ENCODE assay signal across 6 cellular contexts in the genomic region with DNA sequence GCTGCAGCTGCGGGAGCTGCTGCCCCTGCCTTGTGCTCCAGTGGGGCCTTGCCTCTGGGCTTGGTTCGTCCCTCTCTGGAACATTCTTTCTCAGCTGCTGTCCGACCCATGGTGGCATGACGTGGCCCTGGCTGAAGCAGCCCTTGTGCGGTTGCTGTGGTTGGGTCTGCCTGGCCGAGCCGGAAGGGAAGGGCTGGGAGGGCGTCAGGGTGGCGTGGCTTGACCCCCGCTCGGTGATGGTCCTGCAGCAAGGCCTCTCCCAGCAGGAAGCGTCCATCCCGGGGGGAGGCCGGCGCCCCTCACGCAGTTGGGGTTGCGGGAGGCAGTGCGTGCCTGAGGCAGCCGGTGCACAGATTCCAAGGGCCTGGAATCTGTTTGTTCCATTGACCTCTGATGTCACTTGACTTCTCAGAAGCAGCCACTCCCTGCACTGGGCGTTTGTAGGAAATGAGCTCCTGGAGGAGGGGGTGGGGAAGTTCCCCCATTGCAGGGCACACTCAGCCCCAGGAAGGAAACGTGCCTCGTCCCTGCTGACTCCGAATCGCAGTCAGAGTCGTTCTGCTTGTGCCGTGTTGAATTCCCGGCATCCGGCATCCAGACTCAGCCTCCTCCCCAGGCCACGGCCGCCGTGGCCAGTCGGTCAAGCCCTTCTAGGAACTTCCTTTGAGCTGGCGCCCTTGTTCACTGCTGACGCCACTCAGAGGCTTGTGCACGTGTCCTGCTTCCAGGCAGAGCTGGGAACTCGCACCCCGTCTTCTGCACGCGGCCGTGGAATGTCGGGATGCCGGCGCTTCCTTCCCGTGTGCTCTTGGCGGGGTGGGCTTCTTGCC. TPM values are rescaled to one million over a fixed set of nuclear protein-coding genes. Genes with fewer than 3 reads are reported as not detected.
A peak's percentile ranks its signal among the peaks of the same experiment; 100 is the strongest.
DNase-seq lines count a peak whose midpoint lies in the region; ATAC-seq lines count a peak whose summit lies in the region.

No MANE protein-coding gene starts in this region.

- ATAC-seq in left cardiac atrium: peak; percentile 55

- intact Hi-C loops in left cardiac atrium (cut with DNase I): no loop called here

- peak; percentile 56 to 71 for DNase-seq in activated CD4-positive, alpha-beta T cell treated with anti-CD3 and anti-CD28 coated beads for 4 hours
- no peak for DNase-seq in activated CD4-positive, alpha-beta T cell treated with anti-CD3 and anti-CD28 coated beads for 1 hour
- DNase-seq in left cardiac atrium: peak; percentile 92
- DNase-seq in stimulated activated CD8-positive, alpha-beta memory T cell treated with anti-CD3 and anti-CD28 coated beads, Interleukin-7, amount 100 ng/mL, for 4 hours (ENCODE audit: low read depth in 2 of 2): peak; percentile 30 to 35
- no peak for DNase-seq in effector CD8-positive, alpha-beta T cell (lab: John Stamatoyannopoulos, UW)
- DNase-seq in NCI-H524 (lab: John Stamatoyannopoulos, UW): no peak

RNA-seq across cellular contexts. Expression of a gene that starts 9.7 kb away (rescaled TPM):
- 10 to 100 TPM in 1 of 2 donors, 1 to 10 TPM in 1; 1.4 to 10.1 TPM for total RNA-seq in left cardiac atrium

RNA-seq across cellular contexts. Expression of a gene that starts 21.1 kb away (rescaled TPM):
- total RNA-seq in left cardiac atrium: 10 to 100 TPM; 36.8 to 44.9 TPM

RNA-seq across cellular contexts. Expression of a gene that starts 21.1 kb away (rescaled TPM):
- total RNA-seq in left cardiac atrium: 10 to 100 TPM; 16.4 to 18.6 TPM

RNA-seq across cellular contexts. Expression of a gene that starts 28.6 kb away (rescaled TPM):
- 10 to 100 TPM; 13.5 to 17.3 TPM for total RNA-seq in left cardiac atrium

RNA-seq across cellular contexts. Expression of a gene that starts 33.5 kb away (rescaled TPM):
- 1 to 10 TPM; 6.9 to 8.4 TPM for total RNA-seq in left cardiac atrium

Comparison
In these comparisons a context has a peak if more than half of its experiments do, and no peak if none do; other contexts are left out.
1. DNase-seq: peak in activated CD4-positive, alpha-beta T cell treated with anti-CD3 and anti-CD28 coated beads for 4 hours (2 of 2), left cardiac atrium (single experiment) and stimulated activated CD8-positive, alpha-beta memory T cell treated with anti-CD3 and anti-CD28 coated beads, Interleukin-7, amount 100 ng/mL, for 4 hours (2 of 2); none in activated CD4-positive, alpha-beta T cell treated with anti-CD3 and anti-CD28 coated beads for 1 hour (single experiment), effector CD8-positive, alpha-beta T cell (single experiment) and NCI-H524 (0 of 2).